Comparison of ENCODE assay signal across 12 cellular contexts in the genomic region with DNA sequence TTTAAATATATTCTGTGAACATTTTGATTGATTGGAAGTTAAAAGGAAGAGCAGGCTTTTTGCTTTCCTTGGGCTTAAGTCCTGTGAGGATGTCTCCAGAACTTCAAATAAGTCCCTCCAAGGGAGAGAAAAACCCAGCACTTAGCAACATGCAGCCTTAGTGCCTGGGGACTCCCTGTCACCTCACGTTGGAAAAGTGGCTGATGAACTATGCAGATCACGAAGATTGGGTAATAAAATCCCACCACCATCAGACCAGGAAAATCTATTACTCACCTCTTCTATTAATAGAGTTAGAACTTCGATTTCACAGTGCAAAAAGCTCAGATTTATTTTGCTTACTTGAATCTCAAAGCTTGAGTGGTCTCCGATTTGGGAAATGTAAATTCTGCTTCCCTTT.
DNase-seq lines count a peak whose midpoint lies in the region; ATAC-seq, FAIRE-seq and TF ChIP-seq lines count a peak whose summit lies in the region.
"Had no signal": no experiment of that assay in that cellular context is flagged by ENCODE, and none has a peak within 500 bp of the region (broad histone marks: within the 10 kb centered on the region; RNA-seq: fewer than 3 reads in every experiment).

No MANE protein-coding gene starts in this region.

- H3K4me1 ChIP-seq in endothelial cell of umbilical vein (ENCODE audit: control insufficient read depth, extremely low read depth, insufficient read depth, low read length), result peaks cover 11% of the 10 kb centered on the region
- H3K4me1 ChIP-seq: Peyer's patch, SJCRH30 had no signal

- H3K9ac ChIP-seq in endothelial cell of umbilical vein (replicated peaks; ENCODE audit: extremely low read depth, insufficient read depth, low read length), result peak overlapping the region; percentile 48
- H3K9ac ChIP-seq: KMS-11 had no signal

- H3K4me2 ChIP-seq in endothelial cell of umbilical vein (ENCODE audit: insufficient read depth, low read length), result no peak overlapping the region
- H3K4me2 ChIP-seq: KMS-11 had no signal

- dilution Hi-C loops in endothelial cell of umbilical vein (cut with MboI; ENCODE audit: extremely low pct_ligation_motif_present, low sequenced_read_pairs), result no loop called here

- H3K27ac Mint-ChIP-seq in activated T-helper 2 cell treated with anti-CD3 and anti-CD28 coated beads, Interferon-gamma antibody, Interleukin-2, Interleukin-4, amounts not matched to agents 10 μg/mL and 5 μg/mL and 100 μg/mL, durations not matched to agents 14 hours and 24 hours and 36 hours, result no peak overlapping the region
- no peak overlapping the region for H3K27ac Mint-ChIP-seq in effector memory CD8-positive, alpha-beta T cell
- H3K27ac Mint-ChIP-seq: CD8-positive, alpha-beta T cell had no signal

- no peaks in the 10 kb centered on the region for H3K9me1 ChIP-seq in endothelial cell of umbilical vein (replicated peaks; ENCODE audit: control insufficient read depth, extremely low read depth, insufficient read depth, low read length)

- H2AFZ ChIP-seq in endothelial cell of umbilical vein (ENCODE audit: low read depth, low read length), result peak overlapping the region; percentile 96

- TF ChIP-seq POLR2A in endothelial cell of umbilical vein (IDR thresholded peaks at IDR 0.05; ENCODE audit: low read depth, low read length), result no peak

- TF ChIP-seq CTCF in endothelial cell of umbilical vein (IDR thresholded peaks at IDR 0.05; ENCODE audit: extremely low read depth in 1 of 2, insufficient read depth in 1 of 2, low read depth in 1 of 2, low read length in 2 of 2), result no peak

- H3K4me1 Mint-ChIP-seq in activated T-helper 2 cell treated with anti-CD3 and anti-CD28 coated beads, Interferon-gamma antibody, Interleukin-2, Interleukin-4, amounts not matched to agents 10 μg/mL and 5 μg/mL and 100 μg/mL, durations not matched to agents 14 hours and 24 hours and 36 hours (ENCODE audit: low read depth), result peaks cover 3% of the 10 kb centered on the region
- no peaks in the 10 kb centered on the region for H3K4me1 Mint-ChIP-seq in effector memory CD8-positive, alpha-beta T cell (ENCODE audit: low read depth in 2 of 2)

- CTCF ChIA-PET in endothelial cell of umbilical vein (lab: Charles Lee), result interaction anchor here (0.6 to 3.0 kb wide), 80 partner anchors 9 to 1354 kb away, joined by 3 to 131 read pairs (median 4); no protein-coding TSS in a partner anchor

- POLR2A ChIA-PET in endothelial cell of umbilical vein (lab: Charles Lee), result no interaction called here

- H3K9me3 ChIP-seq in endothelial cell of umbilical vein (replicated peaks; ENCODE audit: control insufficient read depth, insufficient read depth, low read length), result no peaks in the 10 kb centered on the region
- H3K9me3 ChIP-seq: Peyer's patch, SJCRH30 had no signal

- DNase-seq in HCEC 1CT, result peak; percentile 15
- peak; percentile 17 for DNase-seq in endothelial cell of umbilical vein (ENCODE audit: low read depth, low spot score)
- peak; percentile 1 for DNase-seq in myocyte (ENCODE audit: low read depth)
- no peak for DNase-seq in mesenteric fat pad (ENCODE audit: low spot score)
- DNase-seq in activated T-helper 2 cell treated with anti-CD3 and anti-CD28 coated beads, Interferon-gamma antibody, Interleukin-2, Interleukin-4, amounts not matched to agents 10 μg/mL and 5 μg/mL and 100 μg/mL, durations not matched to agents 14 hours and 24 hours and 36 hours (ENCODE audit: low spot score), result no peak
- DNase-seq in effector memory CD8-positive, alpha-beta T cell, result no peak
- DNase-seq in activated CD8-positive, alpha-beta memory T cell treated with anti-CD3 and anti-CD28 coated beads, Interleukin-2, amount 50 U/mL, for 48 hours, result no peak

- no peak for ATAC-seq in effector memory CD8-positive, alpha-beta T cell (replicated peaks)
- ATAC-seq: CD8-positive, alpha-beta T cell had no signal

- H3K27ac ChIP-seq in endothelial cell of umbilical vein (ENCODE audit: insufficient read depth, low read depth, low read length), result peak overlapping the region; percentile 47
- H3K27ac ChIP-seq: KMS-11, Peyer's patch, SJCRH30 had no signal

- H3K36me3 ChIP-seq in endothelial cell of umbilical vein (ENCODE audit: control insufficient read depth in 2 of 2, extremely low read depth in 1 of 2, insufficient read depth in 2 of 2, low read length in 2 of 2), result no peaks in the 10 kb centered on the region
- H3K36me3 ChIP-seq: Peyer's patch, SJCRH30 had no signal

- no peaks in the 10 kb centered on the region for H3K27me3 Mint-ChIP-seq in activated T-helper 2 cell treated with anti-CD3 and anti-CD28 coated beads, Interferon-gamma antibody, Interleukin-2, Interleukin-4, amounts not matched to agents 10 μg/mL and 5 μg/mL and 100 μg/mL, durations not matched to agents 14 hours and 24 hours and 36 hours (ENCODE audit: low read depth)
- no peaks in the 10 kb centered on the region for H3K27me3 Mint-ChIP-seq in effector memory CD8-positive, alpha-beta T cell

- H3K36me3 Mint-ChIP-seq in activated T-helper 2 cell treated with anti-CD3 and anti-CD28 coated beads, Interferon-gamma antibody, Interleukin-2, Interleukin-4, amounts not matched to agents 10 μg/mL and 5 μg/mL and 100 μg/mL, durations not matched to agents 14 hours and 24 hours and 36 hours (ENCODE audit: low read depth), result no peaks in the 10 kb centered on the region
- no peaks in the 10 kb centered on the region for H3K36me3 Mint-ChIP-seq in effector memory CD8-positive, alpha-beta T cell (ENCODE audit: insufficient read depth)
- H3K36me3 Mint-ChIP-seq: CD8-positive, alpha-beta T cell had no signal

- BruUV-seq in endothelial cell of umbilical vein (replicated peaks; lab: Mats Ljungman, UMichigan), result no TSS peak

- no peaks in the 10 kb centered on the region for H3K9me3 Mint-ChIP-seq in activated T-helper 2 cell treated with anti-CD3 and anti-CD28 coated beads, Interferon-gamma antibody, Interleukin-2, Interleukin-4, amounts not matched to agents 10 μg/mL and 5 μg/mL and 100 μg/mL, durations not matched to agents 14 hours and 24 hours and 36 hours
- peaks cover 0 to 2% of the 10 kb centered on the region in 2 donors for H3K9me3 Mint-ChIP-seq in effector memory CD8-positive, alpha-beta T cell
- H3K9me3 Mint-ChIP-seq: CD8-positive, alpha-beta T cell had no signal

- H3K4me3 ChIP-seq in endothelial cell of umbilical vein (replicated peaks in 1 of 3; ENCODE audit: insufficient read depth in 1 of 3, low read depth in 1 of 3, low read length in 3 of 3), result no peak overlapping the region
- H3K4me3 ChIP-seq: Peyer's patch, SJCRH30 had no signal

- H4K20me1 ChIP-seq in endothelial cell of umbilical vein (replicated peaks; ENCODE audit: control insufficient read depth, extremely low read depth, insufficient read depth, low read length), result no peaks in the 10 kb centered on the region

- no peak overlapping the region for H3K4me3 Mint-ChIP-seq in activated T-helper 2 cell treated with anti-CD3 and anti-CD28 coated beads, Interferon-gamma antibody, Interleukin-2, Interleukin-4, amounts not matched to agents 10 μg/mL and 5 μg/mL and 100 μg/mL, durations not matched to agents 14 hours and 24 hours and 36 hours (ENCODE audit: low read depth)
- no peak overlapping the region for H3K4me3 Mint-ChIP-seq in effector memory CD8-positive, alpha-beta T cell
- H3K4me3 Mint-ChIP-seq: CD8-positive, alpha-beta T cell had no signal

- no peaks in the 10 kb centered on the region for H3K27me3 ChIP-seq in endothelial cell of umbilical vein (ENCODE audit: control insufficient read depth in 2 of 2, insufficient read depth in 2 of 2, low read length in 2 of 2)
- H3K27me3 ChIP-seq: Peyer's patch had no signal

- H3K79me2 ChIP-seq in endothelial cell of umbilical vein (ENCODE audit: control insufficient read depth, insufficient read depth, low read length), result no peaks in the 10 kb centered on the region

- intact Hi-C loops in endothelial cell of umbilical vein (cut with micrococcal nuclease), result loop anchor here (1.0 kb wide), 1 partner anchor 145 kb away; no protein-coding TSS in a partner anchor
- intact Hi-C loops in activated T-helper 2 cell treated with anti-CD3 and anti-CD28 coated beads, Interferon-gamma antibody, Interleukin-2, Interleukin-4, amounts not matched to agents 10 μg/mL and 5 μg/mL and 100 μg/mL, durations not matched to agents 14 hours and 24 hours and 36 hours (cut with micrococcal nuclease), result loop anchor here (2.0 kb wide), 1 partner anchor 1196 kb away; no protein-coding TSS in a partner anchor

- FAIRE-seq in endothelial cell of umbilical vein (lab: Jason Lieb, UNC), result no peak
- FAIRE-seq: HTR-8/SVneo had no signal

TF ChIP-seq in endothelial cell of umbilical vein, 7 proteins besides CTCF, POLR2A, EP300 and RAD21:
- TF ChIP-seq GATA2 (IDR thresholded peaks at IDR 0.05; ENCODE audit: insufficient read depth, insufficient read length, low read depth, low read length) (no peak), FOS (IDR thresholded peaks at IDR 0.05; ENCODE audit: borderline replicate concordance, insufficient read depth, low read length) (no peak), MYC (IDR thresholded peaks at IDR 0.05; ENCODE audit: low read depth, low read length) (no peak), POLR2AphosphoS5 (IDR thresholded peaks at IDR 0.05; ENCODE audit: insufficient read depth, low read depth, low read length) (no peak), EZH2 (IDR thresholded peaks at IDR 0.05; ENCODE audit: borderline replicate concordance, low read depth, low read length, severe bottlenecking) (no peak), JUN (IDR thresholded peaks at IDR 0.05; ENCODE audit: borderline replicate concordance, insufficient read depth, insufficient read length, low read depth) (no peak)
- TF ChIP-seq, protein P1, sequence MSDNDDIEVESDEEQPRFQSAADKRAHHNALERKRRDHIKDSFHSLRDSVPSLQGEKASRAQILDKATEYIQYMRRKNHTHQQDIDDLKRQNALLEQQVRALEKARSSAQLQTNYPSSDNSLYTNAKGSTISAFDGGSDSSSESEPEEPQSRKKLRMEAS (IDR thresholded peaks at IDR 0.05; ENCODE audit: insufficient read depth, insufficient read length), result no peak

Comparison
In these comparisons a context has a peak if more than half of its experiments do, and no peak if none do; other contexts are left out.
1. DNase-seq: peak in HCEC 1CT (single experiment), endothelial cell of umbilical vein (single experiment) and myocyte (single experiment); none in mesenteric fat pad (single experiment), activated T-helper 2 cell treated with anti-CD3 and anti-CD28 coated beads, Interferon-gamma antibody, Interleukin-2, Interleukin-4, amounts not matched to agents 10 μg/mL and 5 μg/mL and 100 μg/mL, durations not matched to agents 14 hours and 24 hours and 36 hours (single experiment), effector memory CD8-positive, alpha-beta T cell (0 of 3) and activated CD8-positive, alpha-beta memory T cell treated with anti-CD3 and anti-CD28 coated beads, Interleukin-2, amount 50 U/mL, for 48 hours (single experiment).